ENCODE assay signal across 8 cellular contexts in the genomic region with DNA sequence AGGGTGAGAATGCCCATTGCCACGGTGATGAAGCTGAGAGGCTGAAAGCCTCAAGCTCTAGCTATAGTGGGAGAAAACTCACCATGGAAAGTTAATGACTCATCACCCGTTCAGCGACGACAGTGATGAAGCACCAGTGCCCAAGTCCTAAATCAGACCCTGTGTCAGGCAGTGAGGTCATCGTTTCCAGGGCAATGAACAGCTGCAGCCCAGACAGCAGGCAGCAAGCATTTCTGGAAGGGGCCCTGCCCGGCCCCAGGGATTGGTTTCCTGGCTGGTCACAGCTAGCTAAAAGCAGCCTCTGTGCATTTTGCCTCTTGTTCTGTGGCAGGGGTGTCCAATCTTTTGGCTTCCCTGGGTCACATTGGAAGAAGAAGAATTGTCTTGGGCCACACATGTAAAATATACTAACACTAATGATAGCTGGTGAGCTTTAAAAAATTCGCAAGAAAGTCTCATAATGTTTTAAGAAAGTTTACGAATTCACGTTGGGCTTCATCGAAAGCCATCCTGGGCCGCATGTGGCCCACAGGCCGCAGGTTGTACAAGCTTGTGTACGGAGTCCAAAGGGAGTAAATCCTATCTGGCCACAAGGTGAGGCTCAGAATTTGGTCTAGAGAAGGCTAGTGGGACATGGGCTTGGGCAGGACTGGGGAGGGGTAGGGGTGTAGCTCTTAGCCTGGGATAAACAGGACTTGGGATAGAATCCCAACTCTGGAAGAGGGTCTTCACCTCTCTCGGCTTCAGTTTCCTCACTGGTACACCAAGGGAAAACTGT. TPM values are rescaled to one million over a fixed set of nuclear protein-coding genes. Genes with fewer than 3 reads are reported as not detected.
DNase-seq lines count a peak whose midpoint lies in the region; ATAC-seq, FAIRE-seq and TF ChIP-seq lines count a peak whose summit lies in the region.

No MANE protein-coding gene starts in this region.

- H2AFZ ChIP-seq in K562 (ENCODE audit: low read depth, low read length), result no peak overlapping the region
- H2AFZ ChIP-seq in keratinocyte (ENCODE audit: control insufficient read depth, low read length), result no peak overlapping the region

- ATAC-seq in K562 (peak; percentile 75), HG03521 (IDR thresholded peaks at IDR 0.05; ENCODE audit: unreplicated experiment) (no peak)

- H3K27ac ChIP-seq in K562 (ENCODE audit: extremely low read depth, low read depth, low read length) (no peak overlapping the region; the same call in 2 of the 3 replicates), keratinocyte (ENCODE audit: control insufficient read depth, insufficient read depth, low read length) (peak overlapping the region; percentile 4)

- intact Hi-C loops in K562 (cut with micrococcal nuclease), result no loop called here

- 60% methylated on average over 14 of the region's 14 CpGs for WGBS in K562 (ENCODE audit: insufficient coverage, low coverage, missing lambda C conversion rate)

- H3K79me2 ChIP-seq in K562 (ENCODE audit: control insufficient read depth, insufficient read depth, low read length) (no peaks in the 10 kb centered on the region), keratinocyte (ENCODE audit: control insufficient read depth, insufficient read depth, low read length) (no peaks in the 10 kb centered on the region)

- in situ Hi-C loops in K562 (cut with MboI), result no loop called here

- BruUV-seq in K562 (replicated peaks; lab: Mats Ljungman, UMichigan), result no TSS peak

- H3K9ac ChIP-seq in K562 (ENCODE audit: insufficient read depth in 1 of 2, low read depth in 2 of 2, low read length in 2 of 2) (no peak overlapping the region), keratinocyte (ENCODE audit: control insufficient read depth, extremely low read depth, insufficient read depth, low read length) (peak overlapping the region; percentile 3)

- H3K27me3 ChIP-seq in K562 (ENCODE audit: control insufficient read depth in 2 of 2, insufficient read depth in 2 of 2, low read length in 2 of 2) (no peaks in the 10 kb centered on the region), keratinocyte (ENCODE audit: control insufficient read depth, extremely low read depth, insufficient read depth, low read length) (no peaks in the 10 kb centered on the region)

- DNase-seq in activated gamma-delta T cell treated with anti-CD3 and anti-CD28 coated beads, Interleukin-2, amount 50 U/mL, for 16 hours (ENCODE audit: low read depth), result peak; percentile 9
- DNase-seq in activated gamma-delta T cell treated with Interleukin-2 at 50 U/mL for 16 hours (no peak), SK-N-DZ (ENCODE audit: low spot score) (peak; percentile 46), K562 (ENCODE audit: extremely low read depth in 1 of 4, low spot score in 3 of 4) (peak; percentile 28 to 69 (median 46)), keratinocyte (ENCODE audit: low read depth, low spot score) (peak; percentile 30), DMS153 (lab: John Stamatoyannopoulos, UW) (no peak)
- DNase-seq in stimulated activated CD4-positive, alpha-beta T cell treated with anti-CD3 and anti-CD28 coated beads, Interleukin-1b, Interleukin-23, amount 100 ng/mL, for 48 hours, result peak; percentile 85

- no peak for TF ChIP-seq RAD21 in K562 (CRISPR knock-in tag; conservative IDR thresholded peaks at IDR 0.05 in 1 of 2, IDR thresholded peaks at IDR 0.05 in 1 of 2)

- no peak for TF ChIP-seq POLR2A in K562 (conservative IDR thresholded peaks at IDR 0.05)

- TF ChIP-seq CTCF in K562 (IDR thresholded peaks at IDR 0.05 in 2 of 3, conservative IDR thresholded peaks at IDR 0.05 in 1 of 3; ENCODE audit: insufficient read depth in 2 of 3, low read depth in 1 of 3, low read length in 3 of 3) (no peak), keratinocyte (optimal IDR thresholded peaks at IDR 0.05 in 1 of 3, IDR thresholded peaks at IDR 0.05 in 1 of 3, conservative IDR thresholded peaks at IDR 0.05 in 1 of 3; ENCODE audit: extremely low read depth in 1 of 3, insufficient read depth in 2 of 3, low read length in 3 of 3) (no peak)

- H3K4me2 ChIP-seq in K562 (ENCODE audit: insufficient read depth, low read length) (no peak overlapping the region), keratinocyte (ENCODE audit: control insufficient read depth, extremely low read depth, insufficient read depth, low read depth, low read length) (no peak overlapping the region)

- H3K4me1 ChIP-seq in K562 (replicated peaks in 1 of 2; ENCODE audit: control insufficient read depth in 2 of 2, insufficient read depth in 2 of 2, low read length in 2 of 2), result no peaks in the 10 kb centered on the region; a peak in 1 of 5 replicates
- peaks cover 12% of the 10 kb centered on the region for H3K4me1 ChIP-seq in keratinocyte (ENCODE audit: control insufficient read depth, extremely low read depth, insufficient read depth, low read length)

- H3K36me3 ChIP-seq in K562 (ENCODE audit: control insufficient read depth, insufficient read depth, low read length), result peaks cover 80% of the 10 kb centered on the region; the same call in 2 of the 3 replicates
- peaks cover 38 to 56% of the 10 kb centered on the region in 2 experiments for H3K36me3 ChIP-seq in keratinocyte (ENCODE audit: control insufficient read depth in 2 of 2, extremely low read depth in 1 of 2, insufficient read depth in 2 of 2, low read length in 2 of 2)

- no peaks in the 10 kb centered on the region for H4K20me1 ChIP-seq in K562 (replicated peaks; ENCODE audit: control insufficient read depth, insufficient read depth, low read length)
- H4K20me1 ChIP-seq in keratinocyte (ENCODE audit: control insufficient read depth, extremely low read depth, insufficient read depth, low read length), result no peaks in the 10 kb centered on the region

- dilution Hi-C loops in keratinocyte (cut with MboI; ENCODE audit: extremely low pct_ligation_motif_present, low sequenced_read_pairs), result no loop called here

- peaks cover 3% of the 10 kb centered on the region for H3K9me1 ChIP-seq in K562 (ENCODE audit: control insufficient read depth, insufficient read depth, low read length)
- H3K9me1 ChIP-seq in keratinocyte (ENCODE audit: control insufficient read depth, extremely low read depth, insufficient read depth, low read length), result peaks cover 2% of the 10 kb centered on the region

- H3K4me3 ChIP-seq in K562 (no peak overlapping the region), keratinocyte (ENCODE audit: control insufficient read depth in 2 of 3, extremely low read depth in 1 of 3, insufficient read depth in 2 of 3, low read depth in 1 of 3, low read length in 3 of 3) (no peak overlapping the region)

- peak; percentile 73 for FAIRE-seq in K562 (lab: Jason Lieb, UNC)
- peak; percentile 97 for FAIRE-seq in keratinocyte (lab: Jason Lieb, UNC)

- 0 out of 2 replicates have a peak, but pooled peaks have one; percentile 10 for TF ChIP-seq EP300 in K562 (IDR thresholded peaks at IDR 0.05; ENCODE audit: low read length)

- POLR2A ChIA-PET in K562 (lab: Yijun Ruan, JAX), result interaction anchor here (0.6 kb wide), 1 partner anchor 303 kb away, joined by 3 read pairs; no protein-coding TSS in a partner anchor

- CTCF ChIA-PET in K562 (lab: Yijun Ruan, JAX; ENCODE audit: low intra/inter-chr PET ratio), result no interaction called here

- no peaks in the 10 kb centered on the region for H3K9me3 ChIP-seq in K562 (replicated peaks; ENCODE audit: control insufficient read depth, insufficient read depth, low read depth, low read length)
- H3K9me3 ChIP-seq in keratinocyte (ENCODE audit: control insufficient read depth, low read depth, low read length), result no peaks in the 10 kb centered on the region

RNA-seq across cellular contexts. Expression of gene MIS12, which starts 40.6 kb away (rescaled TPM):
- 63.0 and 67.7 TPM in 2 replicates for polyA plus RNA-seq in SK-N-DZ (2014; cell fraction: cytosol; rRNA removed)
- 42.0 and 47.7 TPM in 2 replicates for polyA plus RNA-seq in SK-N-DZ (2014; cell fraction: nucleus; rRNA removed)
- 9.9 and 23.9 TPM in 2 replicates for total RNA-seq in K562 (2011; cell fraction: chromatin; rRNA removed; ENCODE audit: low replicate concordance)
- 7.5 and 8.8 TPM in 2 replicates for total RNA-seq in K562 (2011; cell fraction: nucleolus; rRNA removed)
- 13.2 and 17.2 TPM in 2 replicates for total RNA-seq in K562 (2011; cell fraction: nucleoplasm; rRNA removed)
- total RNA-seq in K562 (2014; rRNA removed) (13.4 and 31.9 TPM in 2 replicates), K562 (2014; rRNA removed; fragmentation: Illumina TruSeq; extraction: Trizol) (25.5 and 27.5 TPM in 2 replicates), K562 (2015; rRNA removed; fragmentation: Illumina TruSeq; extraction: Trizol) (23.2 and 25.9 TPM in 2 replicates), K562 (2021) (16.6 and 17.2 TPM in 2 replicates)
- polyA plus RNA-seq in K562 (2011; rRNA removed) (23.5 and 29.8 TPM in 2 replicates), K562 (2014; fragmentation: Illumina TruSeq; extraction: Trizol) (21.4 and 27.2 TPM in 2 replicates), K562 (2014; fragmentation: Nextera tagmentation; extraction: Ambion mirVana) (10 to 100 TPM; 13.5 to 23.8 TPM), K562 (2014; rRNA removed) (17.3 and 19.1 TPM in 2 replicates), keratinocyte (9.1 to 20.6 TPM (median 15.0 TPM) in 3 replicates)
- 6.3 and 10.2 TPM in 2 replicates for polyA plus RNA-seq in K562 (2011; cell fraction: cytosol; rRNA removed)
- polyA plus RNA-seq in K562 (2011; cell fraction: nucleus; rRNA removed), result 11.4 and 17.9 TPM in 2 replicates
- 15.9 and 18.4 TPM in 2 replicates for polyA plus RNA-seq in K562 (2012)
- 16.3 and 19.1 TPM in 2 replicates for polyA minus RNA-seq in K562 (2011; rRNA and poly(A)+ RNA removed)
- 7.5 and 9.7 TPM in 2 replicates for polyA minus RNA-seq in K562 (2011; cell fraction: cytosol; rRNA and poly(A)+ RNA removed)
- 3.6 and 6.2 TPM in 2 replicates for polyA minus RNA-seq in K562 (2011; cell fraction: nucleus; rRNA and poly(A)+ RNA removed)
- 19.8 TPM for polyA plus RNA-seq in keratinocyte (2011; ENCODE audit: low read depth)
- polyA plus RNA-seq in keratinocyte (2011; cell fraction: cytosol; rRNA removed), result 4.4 and 9.4 TPM in 2 replicates
- polyA plus RNA-seq in keratinocyte (2011; cell fraction: nucleus; rRNA removed), result 13.1 and 18.7 TPM in 2 replicates
- 7.5 and 13.9 TPM in 2 replicates for polyA plus RNA-seq in keratinocyte (2012; ENCODE audit: low replicate concordance)
- 7.8 to 13.0 TPM (median 9.5 TPM) in 3 replicates for polyA minus RNA-seq in keratinocyte
- 6.5 TPM for polyA minus RNA-seq in keratinocyte (2011; cell fraction: cytosol; rRNA and poly(A)+ RNA removed)
- polyA minus RNA-seq in keratinocyte (2011; cell fraction: nucleus; rRNA and poly(A)+ RNA removed), result 2.1 and 6.0 TPM in 2 replicates

RNA-seq across cellular contexts. Expression of gene DERL2, which starts 41.0 kb away (rescaled TPM):
- 32.5 and 34.5 TPM in 2 replicates for polyA plus RNA-seq in SK-N-DZ (2014; cell fraction: cytosol; rRNA removed)
- polyA plus RNA-seq in SK-N-DZ (2014; cell fraction: nucleus; rRNA removed), result 72.4 and 77.7 TPM in 2 replicates
- total RNA-seq in K562 (2011; cell fraction: chromatin; rRNA removed; ENCODE audit: low replicate concordance), result 37.6 and 66.8 TPM in 2 replicates
- total RNA-seq in K562 (2011; cell fraction: nucleolus; rRNA removed), result 28.9 and 32.4 TPM in 2 replicates
- total RNA-seq in K562 (2011; cell fraction: nucleoplasm; rRNA removed), result 52.6 and 69.4 TPM in 2 replicates
- total RNA-seq in K562 (2014; rRNA removed), result 11.5 and 15.5 TPM in 2 replicates
- total RNA-seq in K562 (2014; rRNA removed; fragmentation: Illumina TruSeq; extraction: Trizol), result 24.5 and 29.8 TPM in 2 replicates
- 21.2 and 22.4 TPM in 2 replicates for total RNA-seq in K562 (2015; rRNA removed; fragmentation: Illumina TruSeq; extraction: Trizol)
- 30.9 and 35.6 TPM in 2 replicates for total RNA-seq in K562 (2021)
- polyA plus RNA-seq in K562 (2011; rRNA removed), result 32.6 and 35.7 TPM in 2 replicates
- polyA plus RNA-seq in K562 (2011; cell fraction: cytosol; rRNA removed), result 11.9 and 26.2 TPM in 2 replicates
- 38.2 and 51.0 TPM in 2 replicates for polyA plus RNA-seq in K562 (2011; cell fraction: nucleus; rRNA removed)
- polyA plus RNA-seq in K562 (2012), result 24.4 and 27.8 TPM in 2 replicates
- polyA plus RNA-seq in K562 (2014; fragmentation: Illumina TruSeq; extraction: Trizol), result 18.5 and 24.8 TPM in 2 replicates
- 100 to 1,000 TPM; 105 TPM for polyA plus RNA-seq in K562 (2014; fragmentation: Nextera tagmentation; extraction: Ambion mirVana)
- 30.7 and 31.0 TPM in 2 replicates for polyA plus RNA-seq in K562 (2014; rRNA removed)
- polyA minus RNA-seq in K562 (2011; rRNA and poly(A)+ RNA removed), result 14.6 and 15.6 TPM in 2 replicates
- polyA minus RNA-seq in K562 (2011; cell fraction: cytosol; rRNA and poly(A)+ RNA removed), result 6.7 and 9.0 TPM in 2 replicates
- 21.9 and 28.2 TPM in 2 replicates for polyA minus RNA-seq in K562 (2011; cell fraction: nucleus; rRNA and poly(A)+ RNA removed)
- polyA plus RNA-seq in keratinocyte, result 57.8 to 83.6 TPM (median 64.8 TPM) in 3 replicates
- polyA plus RNA-seq in keratinocyte (2011; ENCODE audit: low read depth), result 35.7 TPM
- polyA plus RNA-seq in keratinocyte (2011; cell fraction: cytosol; rRNA removed), result 35.6 and 51.5 TPM in 2 replicates
- 43.0 and 72.6 TPM in 2 replicates for polyA plus RNA-seq in keratinocyte (2011; cell fraction: nucleus; rRNA removed)
- 42.0 and 58.2 TPM in 2 replicates for polyA plus RNA-seq in keratinocyte (2012; ENCODE audit: low replicate concordance)
- polyA minus RNA-seq in keratinocyte, result 12.9 to 14.0 TPM (median 13.8 TPM) in 3 replicates
- polyA minus RNA-seq in keratinocyte (2011; cell fraction: cytosol; rRNA and poly(A)+ RNA removed), result 17.5 TPM
- polyA minus RNA-seq in keratinocyte (2011; cell fraction: nucleus; rRNA and poly(A)+ RNA removed), result 20.8 and 26.4 TPM in 2 replicates

RNA-seq across cellular contexts. Expression of gene NLRP1, which starts 57.3 kb away (rescaled TPM):
- 53.0 and 58.4 TPM in 2 replicates for polyA plus RNA-seq in SK-N-DZ (2014; cell fraction: cytosol; rRNA removed)
- 61.1 and 63.0 TPM in 2 replicates for polyA plus RNA-seq in SK-N-DZ (2014; cell fraction: nucleus; rRNA removed)
- 185 and 304 TPM in 2 replicates for total RNA-seq in K562 (2011; cell fraction: chromatin; rRNA removed; ENCODE audit: low replicate concordance)
- 150 and 159 TPM in 2 replicates for total RNA-seq in K562 (2011; cell fraction: nucleolus; rRNA removed)
- 157 TPM in 2 replicates for total RNA-seq in K562 (2011; cell fraction: nucleoplasm; rRNA removed)
- total RNA-seq in K562 (2014; rRNA removed) (27.7 and 37.8 TPM in 2 replicates), K562 (2014; rRNA removed; fragmentation: Illumina TruSeq; extraction: Trizol) (14.9 and 18.8 TPM in 2 replicates), K562 (2015; rRNA removed; fragmentation: Illumina TruSeq; extraction: Trizol) (17.2 and 19.3 TPM in 2 replicates), K562 (2021) (36.7 and 47.4 TPM in 2 replicates)
- polyA plus RNA-seq in K562 (2011; rRNA removed) (44.6 and 47.1 TPM in 2 replicates), K562 (2014; fragmentation: Illumina TruSeq; extraction: Trizol) (51.1 and 53.9 TPM in 2 replicates), K562 (2014; fragmentation: Nextera tagmentation; extraction: Ambion mirVana) (1 to 10 TPM; 4.0 to 4.1 TPM), K562 (2014; rRNA removed) (61.0 and 69.4 TPM in 2 replicates), keratinocyte (20.1 to 31.5 TPM (median 22.1 TPM) in 3 replicates)
- 32.2 and 35.4 TPM in 2 replicates for polyA plus RNA-seq in K562 (2011; cell fraction: cytosol; rRNA removed)
- polyA plus RNA-seq in K562 (2011; cell fraction: nucleus; rRNA removed), result 282 and 529 TPM in 2 replicates
- polyA plus RNA-seq in K562 (2012), result 26.6 and 58.6 TPM in 2 replicates
- 13.3 and 17.5 TPM in 2 replicates for polyA minus RNA-seq in K562 (2011; rRNA and poly(A)+ RNA removed)
- 12.6 and 12.8 TPM in 2 replicates for polyA minus RNA-seq in K562 (2011; cell fraction: cytosol; rRNA and poly(A)+ RNA removed)
- 47.7 and 52.1 TPM in 2 replicates for polyA minus RNA-seq in K562 (2011; cell fraction: nucleus; rRNA and poly(A)+ RNA removed)
- polyA plus RNA-seq in keratinocyte (2011; ENCODE audit: low read depth), result 15.7 TPM
- 11.9 and 12.5 TPM in 2 replicates for polyA plus RNA-seq in keratinocyte (2011; cell fraction: cytosol; rRNA removed)
- polyA plus RNA-seq in keratinocyte (2011; cell fraction: nucleus; rRNA removed), result 114 and 137 TPM in 2 replicates
- polyA plus RNA-seq in keratinocyte (2012; ENCODE audit: low replicate concordance), result 21.2 and 28.3 TPM in 2 replicates
- polyA minus RNA-seq in keratinocyte, result 27.9 to 31.2 TPM (median 30.7 TPM) in 3 replicates
- polyA minus RNA-seq in keratinocyte (2011; cell fraction: cytosol; rRNA and poly(A)+ RNA removed), result 11.7 TPM
- polyA minus RNA-seq in keratinocyte (2011; cell fraction: nucleus; rRNA and poly(A)+ RNA removed), result 47.2 and 64.7 TPM in 2 replicates

RNA-seq across cellular contexts. Expression of gene DHX33, which starts 58.2 kb away (rescaled TPM):
- 19.4 and 24.0 TPM in 2 replicates for polyA plus RNA-seq in SK-N-DZ (2014; cell fraction: cytosol; rRNA removed)
- polyA plus RNA-seq in SK-N-DZ (2014; cell fraction: nucleus; rRNA removed), result 22.1 and 36.5 TPM in 2 replicates
- 25.9 and 28.4 TPM in 2 replicates for total RNA-seq in K562 (2011; cell fraction: chromatin; rRNA removed; ENCODE audit: low replicate concordance)
- 18.9 and 19.7 TPM in 2 replicates for total RNA-seq in K562 (2011; cell fraction: nucleolus; rRNA removed)
- 15.6 and 18.4 TPM in 2 replicates for total RNA-seq in K562 (2011; cell fraction: nucleoplasm; rRNA removed)
- total RNA-seq in K562 (2014; rRNA removed), result 7.7 and 8.9 TPM in 2 replicates
- total RNA-seq in K562 (2014; rRNA removed; fragmentation: Illumina TruSeq; extraction: Trizol), result 8.8 and 9.3 TPM in 2 replicates
- total RNA-seq in K562 (2015; rRNA removed; fragmentation: Illumina TruSeq; extraction: Trizol), result 8.6 and 9.0 TPM in 2 replicates
- 19.8 and 20.2 TPM in 2 replicates for total RNA-seq in K562 (2021)
- 12.8 and 13.0 TPM in 2 replicates for polyA plus RNA-seq in K562 (2011; rRNA removed)
- polyA plus RNA-seq in K562 (2011; cell fraction: cytosol; rRNA removed), result 9.9 and 11.7 TPM in 2 replicates
- 11.8 and 20.1 TPM in 2 replicates for polyA plus RNA-seq in K562 (2011; cell fraction: nucleus; rRNA removed)
- polyA plus RNA-seq in K562 (2012), result 7.3 and 13.4 TPM in 2 replicates
- 21.0 and 22.5 TPM in 2 replicates for polyA plus RNA-seq in K562 (2014; fragmentation: Illumina TruSeq; extraction: Trizol)
- 1 to 10 TPM; 4.4 to 7.9 TPM for polyA plus RNA-seq in K562 (2014; fragmentation: Nextera tagmentation; extraction: Ambion mirVana)
- 10.4 and 12.3 TPM in 2 replicates for polyA plus RNA-seq in K562 (2014; rRNA removed)
- 19.5 and 21.1 TPM in 2 replicates for polyA minus RNA-seq in K562 (2011; rRNA and poly(A)+ RNA removed)
- polyA minus RNA-seq in K562 (2011; cell fraction: cytosol; rRNA and poly(A)+ RNA removed), result 10.9 and 15.6 TPM in 2 replicates
- 5.5 and 7.6 TPM in 2 replicates for polyA minus RNA-seq in K562 (2011; cell fraction: nucleus; rRNA and poly(A)+ RNA removed)
- polyA plus RNA-seq in keratinocyte, result 12.3 to 23.1 TPM (median 20.0 TPM) in 3 replicates
- polyA plus RNA-seq in keratinocyte (2011; ENCODE audit: low read depth), result 8.7 TPM
- 14.2 and 15.1 TPM in 2 replicates for polyA plus RNA-seq in keratinocyte (2011; cell fraction: cytosol; rRNA removed)
- polyA plus RNA-seq in keratinocyte (2011; cell fraction: nucleus; rRNA removed), result 28.0 and 30.3 TPM in 2 replicates
- polyA plus RNA-seq in keratinocyte (2012; ENCODE audit: low replicate concordance), result 7.0 and 19.2 TPM in 2 replicates
- polyA minus RNA-seq in keratinocyte, result 25.4 to 49.2 TPM (median 33.8 TPM) in 3 replicates
- polyA minus RNA-seq in keratinocyte (2011; cell fraction: cytosol; rRNA and poly(A)+ RNA removed), result 19.0 TPM
- 18.5 and 29.9 TPM in 2 replicates for polyA minus RNA-seq in keratinocyte (2011; cell fraction: nucleus; rRNA and poly(A)+ RNA removed)

Comparison
In these comparisons a context has a peak if more than half of its experiments do, and no peak if none do; other contexts are left out.
1. DNase-seq: peak in activated gamma-delta T cell treated with anti-CD3 and anti-CD28 coated beads, Interleukin-2, amount 50 U/mL, for 16 hours (single experiment), SK-N-DZ (single experiment), K562 (4 of 4), keratinocyte (single experiment) and stimulated activated CD4-positive, alpha-beta T cell treated with anti-CD3 and anti-CD28 coated beads, Interleukin-1b, Interleukin-23, amount 100 ng/mL, for 48 hours (single experiment); none in activated gamma-delta T cell treated with Interleukin-2 at 50 U/mL for 16 hours (single experiment) and DMS153 (single experiment).